Comparison of ENCODE assay signal across 29 cellular contexts in genomic region chr2:158928515-158928914, GRCh38.
"Had no signal": no experiment of that assay in that cellular context is flagged by ENCODE, and none has a peak within 500 bp of the region (broad histone marks: within the 10 kb centered on the region; RNA-seq: fewer than 3 reads in every experiment).

No MANE protein-coding gene starts in this region.

- H3K9me3 Mint-ChIP-seq: stimulated activated naive CD8-positive, alpha-beta T cell treated with anti-CD3 and anti-CD28 coated beads, Interleukin-15, Interleukin-2, amounts not matched to agents 100 ng/mL and 50 ng/mL, for 24 hours had no signal

- ATAC-seq: stimulated activated effector memory CD8-positive, alpha-beta T cell treated with anti-CD3 and anti-CD28 coated beads, Interleukin-12 subunit alpha, Interleukin-12 subunit beta, amount 100 ng/mL, for 72 hours; stimulated activated memory B cell treated with anti-CD40 and anti-IgM and Interleukin-4, amounts not matched to agents 10 μg/mL and 1 μg/mL and 100 μg/mL, for 72 hours; stimulated activated naive B cell treated with anti-CD40 and anti-IgM and Interleukin-4, amounts not matched to agents 10 μg/mL and 1 μg/mL and 100 μg/mL, for 72 hours; stimulated activated naive CD8-positive, alpha-beta T cell treated with anti-CD3 and anti-CD28 coated beads, Interleukin-15, amount 100 ng/mL, for 72 hours; stimulated activated naive CD8-positive, alpha-beta T cell treated with anti-CD3 and anti-CD28 coated beads, Interleukin-15, Interleukin-2, amounts not matched to agents 100 U/mL and 50 U/mL, for 24 hours; upper lobe of right lung had no signal

- H3K36me3 ChIP-seq: stomach, suprapubic skin, thoracic aorta, thyroid gland, tibial artery, tibial nerve, transverse colon, upper lobe of left lung, upper lobe of right lung, uterus, vagina had no signal

- H3K36me3 Mint-ChIP-seq: stimulated activated memory B cell treated with anti-CD40 and anti-IgM and Interleukin-4, amounts not matched to agents 10 μg/mL and 1 μg/mL and 100 μg/mL, for 72 hours; type B pancreatic cell had no signal

- DNase-seq: stimulated activated CD4-positive, alpha-beta T cell treated with anti-CD3 and anti-CD28 coated beads, Interleukin-2, amount 100 ng/mL, for 48 hours; stimulated activated CD4-positive, alpha-beta T cell treated with anti-CD3 and anti-CD28 coated beads, Interleukin-4, amount 100 ng/mL, for 1 hour; stimulated activated CD4-positive, alpha-beta T cell treated with anti-CD3 and anti-CD28 coated beads, Interleukin-4, amount 100 ng/mL, for 24 hours; stimulated activated CD4-positive, alpha-beta T cell treated with anti-CD3 and anti-CD28 coated beads, Interleukin-4, amount 100 ng/mL, for 4 hours; stimulated activated CD8-positive, alpha-beta memory T cell treated with anti-CD3 and anti-CD28 coated beads, Interleukin-4, amount 100 ng/mL, for 48 hours; stimulated activated naive B cell treated with anti-CD40 and anti-IgM and Interleukin-4, amounts not matched to agents 10 μg/mL and 1 μg/mL and 100 μg/mL, for 72 hours; stimulated activated naive CD4-positive, alpha-beta T cell; stimulated activated naive CD4-positive, alpha-beta T cell treated with Interleukin-2 at 50 U/mL for 16 hours; stimulated activated naive CD8-positive, alpha-beta T cell treated with anti-CD3 and anti-CD28 coated beads, Interleukin-15, amount 100 ng/mL, for 72 hours; stimulated activated naive CD8-positive, alpha-beta T cell treated with anti-CD3 and anti-CD28 coated beads, Interleukin-15, Interleukin-2, amounts not matched to agents 100 U/mL and 50 U/mL, for 24 hours; stomach; substantia nigra; testis; thyroid gland; tibial artery; trophoblast cell; upper lobe of left lung; upper lobe of right lung; uterus had no signal

- H3K27ac ChIP-seq: stomach, suprapubic skin, testis, thoracic aorta, thyroid gland, tibial artery, tibial nerve, transverse colon, upper lobe of left lung, upper lobe of right lung, uterus, vagina had no signal

- H3K27me3 ChIP-seq: stomach, suprapubic skin, testis, thyroid gland, tibial artery, tibial nerve, transverse colon, upper lobe of left lung, upper lobe of right lung, uterus, vagina had no signal

- H3K27me3 Mint-ChIP-seq: stimulated activated naive B cell treated with anti-CD40 and anti-IgM and Interleukin-4, amounts not matched to agents 10 μg/mL and 1 μg/mL and 100 μg/mL, for 72 hours; type B pancreatic cell had no signal

- H3K4me1 ChIP-seq: stomach, suprapubic skin, testis, transverse colon, upper lobe of left lung, upper lobe of right lung, uterus had no signal

- H3K4me3 ChIP-seq: stomach, suprapubic skin, testis, thoracic aorta, thyroid gland, tibial artery, tibial nerve, transverse colon, upper lobe of left lung, upper lobe of right lung, uterus, vagina had no signal

- H3K27ac Mint-ChIP-seq: stimulated activated effector memory CD8-positive, alpha-beta T cell treated with anti-CD3 and anti-CD28 coated beads, Interleukin-12 subunit alpha, Interleukin-12 subunit beta, amount 100 ng/mL, for 72 hours; stimulated activated memory B cell treated with anti-CD40 and anti-IgM and Interleukin-4, amounts not matched to agents 10 μg/mL and 1 μg/mL and 100 μg/mL, for 72 hours; stimulated activated naive B cell treated with anti-CD40 and anti-IgM and Interleukin-4, amounts not matched to agents 10 μg/mL and 1 μg/mL and 100 μg/mL, for 72 hours; stimulated activated naive CD8-positive, alpha-beta T cell treated with anti-CD3 and anti-CD28 coated beads, Interleukin-15, amount 100 ng/mL, for 72 hours; stimulated activated naive CD8-positive, alpha-beta T cell treated with anti-CD3 and anti-CD28 coated beads, Interleukin-15, Interleukin-2, amounts not matched to agents 100 ng/mL and 50 ng/mL, for 24 hours; type B pancreatic cell had no signal

- H3K4me3 Mint-ChIP-seq: stimulated activated effector memory CD8-positive, alpha-beta T cell treated with anti-CD3 and anti-CD28 coated beads, Interleukin-12 subunit alpha, Interleukin-12 subunit beta, amount 100 ng/mL, for 72 hours; stimulated activated memory B cell treated with anti-CD40 and anti-IgM and Interleukin-4, amounts not matched to agents 10 μg/mL and 1 μg/mL and 100 μg/mL, for 72 hours; stimulated activated naive B cell treated with anti-CD40 and anti-IgM and Interleukin-4, amounts not matched to agents 10 μg/mL and 1 μg/mL and 100 μg/mL, for 72 hours; stimulated activated naive CD8-positive, alpha-beta T cell treated with anti-CD3 and anti-CD28 coated beads, Interleukin-15, amount 100 ng/mL, for 72 hours; stimulated activated naive CD8-positive, alpha-beta T cell treated with anti-CD3 and anti-CD28 coated beads, Interleukin-15, Interleukin-2, amounts not matched to agents 100 ng/mL and 50 ng/mL, for 24 hours; type B pancreatic cell had no signal

- FAIRE-seq: urothelium cell line had no signal

- H3K4me1 Mint-ChIP-seq: stimulated activated effector memory CD8-positive, alpha-beta T cell treated with anti-CD3 and anti-CD28 coated beads, Interleukin-12 subunit alpha, Interleukin-12 subunit beta, amount 100 ng/mL, for 72 hours had no signal

- H3K9me3 ChIP-seq: stomach, suprapubic skin, testis, thoracic aorta, thyroid gland, tibial artery, tibial nerve, transverse colon, upper lobe of left lung, upper lobe of right lung, uterus, vagina had no signal
